In the genomic region with DNA sequence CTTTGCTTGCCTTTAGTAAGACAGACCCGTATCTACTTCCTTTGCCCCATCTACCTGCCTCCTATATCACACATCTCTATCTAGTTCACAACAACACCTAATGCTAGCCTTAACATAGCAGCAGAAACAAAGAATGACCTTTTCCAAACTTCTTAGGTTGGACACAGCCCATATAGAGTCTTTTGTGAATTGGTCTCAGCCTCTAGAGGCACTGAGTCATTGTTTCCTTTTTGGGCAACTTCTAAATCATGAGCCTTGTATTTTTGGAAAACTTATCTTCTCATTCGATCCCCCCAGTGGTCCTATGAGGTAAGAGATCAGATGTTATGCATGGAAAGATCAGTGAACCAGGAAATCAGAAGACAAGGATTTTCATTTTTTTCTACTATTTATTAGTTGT, we compare ENCODE assay signal across 29 cellular contexts.
A peak's percentile ranks its signal among the peaks of the same experiment; 100 is the strongest.
DNase-seq lines count a peak whose midpoint lies in the region; ATAC-seq, FAIRE-seq and TF ChIP-seq lines count a peak whose summit lies in the region.
"Had no signal": no experiment of that assay in that cellular context is flagged by ENCODE, and none has a peak within 500 bp of the region (broad histone marks: within the 10 kb centered on the region; RNA-seq: fewer than 3 reads in every experiment).

No MANE protein-coding gene starts in this region.

- H3K9ac ChIP-seq in endothelial cell of umbilical vein (replicated peaks; ENCODE audit: extremely low read depth, insufficient read depth, low read length), result no peak overlapping the region
- H3K9ac ChIP-seq in mesendoderm (ENCODE audit: low read length), result no peak overlapping the region

- TF ChIP-seq CTCF in endothelial cell of umbilical vein (IDR thresholded peaks at IDR 0.05; ENCODE audit: extremely low read depth in 1 of 2, insufficient read depth in 1 of 2, low read depth in 1 of 2, low read length in 2 of 2) (no peak), left lung (IDR thresholded peaks at IDR 0.05) (no peak)

- H2AK5ac ChIP-seq in mesendoderm (ENCODE audit: low read length), result no peak overlapping the region

- BruUV-seq in endothelial cell of umbilical vein (replicated peaks; lab: Mats Ljungman, UMichigan), result no TSS peak

- H3K4me2 ChIP-seq in endothelial cell of umbilical vein (ENCODE audit: insufficient read depth, low read length) (no peak overlapping the region), mesendoderm (ENCODE audit: low read length) (no peak overlapping the region)
- H3K4me2 ChIP-seq: smooth muscle cell had no signal

- H3K18ac ChIP-seq in mesendoderm (ENCODE audit: low read length), result no peak overlapping the region

- TF ChIP-seq POLR2A in endothelial cell of umbilical vein (IDR thresholded peaks at IDR 0.05; ENCODE audit: low read depth, low read length) (no peak), GM12891 (IDR thresholded peaks at IDR 0.05; ENCODE audit: low read depth, low read length) (no peak)

- H2BK120ac ChIP-seq in mesendoderm (ENCODE audit: low read depth, low read length), result no peak overlapping the region

- POLR2A ChIA-PET in endothelial cell of umbilical vein (lab: Charles Lee), result no interaction called here

- no peaks in the 10 kb centered on the region for H3K79me1 ChIP-seq in mesendoderm (ENCODE audit: low read length)

- no peaks in the 10 kb centered on the region for H4K20me1 ChIP-seq in endothelial cell of umbilical vein (replicated peaks; ENCODE audit: control insufficient read depth, extremely low read depth, insufficient read depth, low read length)

- H3K4ac ChIP-seq in mesendoderm (ENCODE audit: low read depth, low read length), result no peak overlapping the region

- no peak overlapping the region for H3K27ac ChIP-seq in endothelial cell of umbilical vein (ENCODE audit: insufficient read depth, low read depth, low read length)
- no peak overlapping the region for H3K27ac ChIP-seq in mesendoderm (ENCODE audit: low read depth, low read length)
- no peak overlapping the region for H3K27ac ChIP-seq in left lung
- H3K27ac ChIP-seq: breast epithelium, C4-2B, colonic mucosa, suprapubic skin, VCaP had no signal

- ATAC-seq in left lung (no peak), HG03135 (IDR thresholded peaks at IDR 0.05; ENCODE audit: unreplicated experiment) (no peak)
- ATAC-seq: activated T-cell treated with anti-CD3 and anti-CD28 coated beads, Interleukin-2, amount 50 U/mL, for 4 hours; left lobe of liver; natural killer cell; stimulated activated memory B cell treated with anti-CD40 and anti-IgM and Interleukin-4, amounts not matched to agents 10 μg/mL and 1 μg/mL and 100 μg/mL, for 72 hours had no signal

- no peak overlapping the region for H3K4me3 ChIP-seq in endothelial cell of umbilical vein (replicated peaks in 1 of 3; ENCODE audit: insufficient read depth in 1 of 3, low read depth in 1 of 3, low read length in 3 of 3)
- no peak overlapping the region for H3K4me3 ChIP-seq in mesendoderm (ENCODE audit: low read length)
- no peak overlapping the region for H3K4me3 ChIP-seq in left lung
- H3K4me3 ChIP-seq: breast epithelium, colonic mucosa, smooth muscle cell, suprapubic skin had no signal

- H3K56ac ChIP-seq in mesendoderm (ENCODE audit: low read length), result no peak overlapping the region

- H4K5ac ChIP-seq in mesendoderm (ENCODE audit: low read length), result no peak overlapping the region

- H4K8ac ChIP-seq in mesendoderm (ENCODE audit: low read depth, low read length), result no peak overlapping the region

- dilution Hi-C loops in endothelial cell of umbilical vein (cut with MboI; ENCODE audit: extremely low pct_ligation_motif_present, low sequenced_read_pairs), result no loop called here

- no peaks in the 10 kb centered on the region for H3K36me3 ChIP-seq in endothelial cell of umbilical vein (ENCODE audit: control insufficient read depth in 2 of 2, extremely low read depth in 1 of 2, insufficient read depth in 2 of 2, low read length in 2 of 2)
- H3K36me3 ChIP-seq in mesendoderm (ENCODE audit: control insufficient read depth, insufficient read depth, low read length), result no peaks in the 10 kb centered on the region
- H3K36me3 ChIP-seq in left lung, result no peaks in the 10 kb centered on the region
- H3K36me3 ChIP-seq: breast epithelium, colonic mucosa, suprapubic skin had no signal

- no peaks in the 10 kb centered on the region for H3K27me3 ChIP-seq in endothelial cell of umbilical vein (ENCODE audit: control insufficient read depth in 2 of 2, insufficient read depth in 2 of 2, low read length in 2 of 2)
- H3K27me3 ChIP-seq in mesendoderm (ENCODE audit: insufficient read depth, low read length, poor library complexity), result no peaks in the 10 kb centered on the region
- no peaks in the 10 kb centered on the region for H3K27me3 ChIP-seq in left lung
- H3K27me3 ChIP-seq: breast epithelium, colonic mucosa, suprapubic skin had no signal

- FAIRE-seq in endothelial cell of umbilical vein (lab: Jason Lieb, UNC) (no peak), GM12891 (lab: Jason Lieb, UNC) (no peak)
- FAIRE-seq: GM19239, HTR-8/SVneo had no signal

- CTCF ChIA-PET in endothelial cell of umbilical vein (lab: Charles Lee), result interaction anchor here (2.0 kb wide), 1 partner anchor 515 kb away, joined by 14 read pairs; no protein-coding TSS in a partner anchor

- no peaks in the 10 kb centered on the region for H3K79me2 ChIP-seq in endothelial cell of umbilical vein (ENCODE audit: control insufficient read depth, insufficient read depth, low read length)
- H3K79me2 ChIP-seq in mesendoderm (ENCODE audit: control insufficient read depth, insufficient read depth, low read length), result no peaks in the 10 kb centered on the region

- no peak overlapping the region for H2AFZ ChIP-seq in endothelial cell of umbilical vein (ENCODE audit: low read depth, low read length)

- intact Hi-C loops in endothelial cell of umbilical vein (cut with micrococcal nuclease), result loop anchor here (5.0 to 10.0 kb wide), 3 partner anchors 517 to 683 kb away; a partner anchor contains a TSS
- intact Hi-C loops in left lung (cut with DNase I), result no loop called here

- H2BK5ac ChIP-seq in mesendoderm (ENCODE audit: low read length), result no peak overlapping the region

- H3K23ac ChIP-seq in mesendoderm (ENCODE audit: low read length), result no peak overlapping the region

- H3K4me1 ChIP-seq in endothelial cell of umbilical vein (ENCODE audit: control insufficient read depth, extremely low read depth, insufficient read depth, low read length), result no peaks in the 10 kb centered on the region
- no peaks in the 10 kb centered on the region for H3K4me1 ChIP-seq in mesendoderm (ENCODE audit: control insufficient read depth, low read depth, low read length)
- H3K4me1 ChIP-seq in left lung, result no peaks in the 10 kb centered on the region
- H3K4me1 ChIP-seq: breast epithelium, colonic mucosa, suprapubic skin had no signal

- no peak overlapping the region for H2BK15ac ChIP-seq in mesendoderm (replicated peaks; ENCODE audit: low read depth)

- peak; percentile 21 for DNase-seq in COLO829 (ENCODE audit: low spot score)
- DNase-seq in LHCN-M2 (ENCODE audit: low read depth), result peak; percentile 51
- peak; percentile 4 for DNase-seq in endothelial cell of umbilical vein (ENCODE audit: low read depth, low spot score)
- DNase-seq in mesendoderm, result peak; percentile 4
- no peak for DNase-seq in GM12891 (ENCODE audit: insufficient read length, low spot score)
- DNase-seq in middle frontal gyrus (ENCODE audit: extremely low spot score, low spot score), result no peak
- no peak for DNase-seq in left lung
- DNase-seq: activated CD4-positive, alpha-beta T cell treated with anti-CD3 and anti-CD28 coated beads for 48 hours; activated naive CD4-positive, alpha-beta T cell treated with Interleukin-2 at 50 U/mL for 16 hours; activated T-cell treated with anti-CD3 and anti-CD28 coated beads, Interleukin-2, amount 50 U/mL, for 4 hours; Calu3; colonic mucosa; DND-41; KG1; natural killer cell; NCI-H1930; NCI-H226; NCI-H774; stimulated activated CD4-positive, alpha-beta T cell treated with anti-CD3 and anti-CD28 coated beads, Interleukin-2, amount 100 ng/mL, for 24 hours had no signal

- no peaks in the 10 kb centered on the region for H3K9me1 ChIP-seq in endothelial cell of umbilical vein (replicated peaks; ENCODE audit: control insufficient read depth, extremely low read depth, insufficient read depth, low read length)

- H3K9me3 ChIP-seq in endothelial cell of umbilical vein (replicated peaks; ENCODE audit: control insufficient read depth, insufficient read depth, low read length) (no peaks in the 10 kb centered on the region), left lung (peaks cover 0 to 14% of the 10 kb centered on the region in 2 donors)
- H3K9me3 ChIP-seq: colonic mucosa, suprapubic skin had no signal

- no CpG with 5 or more reads among the region's 2 CpGs for WGBS in mesendoderm (ENCODE audit: extremely low coverage, insufficient coverage, low lambda C conversion rate)

TF ChIP-seq in endothelial cell of umbilical vein, 7 proteins besides CTCF, POLR2A, EP300 and RAD21 (continues in another document):
- TF ChIP-seq POLR2AphosphoS5 (IDR thresholded peaks at IDR 0.05; ENCODE audit: insufficient read depth, low read depth, low read length) (no peak), MYC (IDR thresholded peaks at IDR 0.05; ENCODE audit: low read depth, low read length) (no peak), FOS (IDR thresholded peaks at IDR 0.05; ENCODE audit: borderline replicate concordance, insufficient read depth, low read length) (no peak), GATA2 (IDR thresholded peaks at IDR 0.05; ENCODE audit: insufficient read depth, insufficient read length, low read depth, low read length) (no peak), EZH2 (IDR thresholded peaks at IDR 0.05; ENCODE audit: borderline replicate concordance, low read depth, low read length, severe bottlenecking) (no peak)
- TF ChIP-seq, protein P1, sequence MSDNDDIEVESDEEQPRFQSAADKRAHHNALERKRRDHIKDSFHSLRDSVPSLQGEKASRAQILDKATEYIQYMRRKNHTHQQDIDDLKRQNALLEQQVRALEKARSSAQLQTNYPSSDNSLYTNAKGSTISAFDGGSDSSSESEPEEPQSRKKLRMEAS (IDR thresholded peaks at IDR 0.05; ENCODE audit: insufficient read depth, insufficient read length), result no peak

TF ChIP-seq in GM12891, 5 proteins besides CTCF, POLR2A, EP300 and RAD21:
- TF ChIP-seq TAF1 (IDR thresholded peaks at IDR 0.05; ENCODE audit: low read depth, low read length) (no peak), PAX5 (IDR thresholded peaks at IDR 0.05; ENCODE audit: insufficient read depth, low read length, severe bottlenecking) (no peak), POU2F2 (IDR thresholded peaks at IDR 0.05; ENCODE audit: low read depth, low read length) (no peak), POLR2AphosphoS5 (IDR thresholded peaks at IDR 0.05; ENCODE audit: low read depth, low read length) (no peak), SPI1 (IDR thresholded peaks at IDR 0.05; ENCODE audit: low read depth, low read length) (no peak)

Comparison
In these comparisons a context has a peak if more than half of its experiments do, and no peak if none do; other contexts are left out.
1. DNase-seq: peak in COLO829 (single experiment), LHCN-M2 (single experiment), endothelial cell of umbilical vein (single experiment) and mesendoderm (single experiment); none in GM12891 (single experiment), middle frontal gyrus (single experiment) and left lung (0 of 2).